In genomic region chr2:45259144-45259543, GRCh38 we compare ENCODE assay signal across 13 cellular contexts.
DNase-seq lines count a peak whose midpoint lies in the region; ATAC-seq and TF ChIP-seq lines count a peak whose summit lies in the region.
"Had no signal": no experiment of that assay in that cellular context is flagged by ENCODE, and none has a peak within 500 bp of the region (broad histone marks: within the 10 kb centered on the region; RNA-seq: fewer than 3 reads in every experiment).

No MANE protein-coding gene starts in this region.

- no peak for TF ChIP-seq CTCF in OCI-LY1 (IDR thresholded peaks at IDR 0.05; ENCODE audit: low read length)

- no peak overlapping the region for H2AFZ ChIP-seq in OCI-LY1 (ENCODE audit: low read length)
- no peak overlapping the region for H2AFZ ChIP-seq in mesenchymal stem cell (ENCODE audit: low read depth, low read length)

- H4K8ac ChIP-seq in mesenchymal stem cell (ENCODE audit: low read length) = peak overlapping the region; percentile 24

- no peaks in the 10 kb centered on the region for H3K9me2 ChIP-seq in OCI-LY1 (ENCODE audit: low read depth, low read length)

- DNase-seq in NCI-H1105 treated with DMSO at 0.1 percent for 48 hours (lab: John Stamatoyannopoulos, UW) (peak; percentile 54), mesenchymal stem cell (no peak), 8988T (no peak), retina (no peak), COR-L47 (lab: John Stamatoyannopoulos, UW) (no peak)
- DNase-seq: activated CD4-positive, alpha-beta T cell treated with anti-CD3 and anti-CD28 coated beads, Interleukin-2, amount 10 ng/mL, durations not matched to agents 24 days and 14 days; naive B cell; spleen; T-helper 1 cell had no signal

- WGBS in mesenchymal stem cell = 52% methylated on average over 8 of the region's 8 CpGs

- H2AK5ac ChIP-seq in mesenchymal stem cell (ENCODE audit: low read length, severe bottlenecking) = no peak overlapping the region

- no peak overlapping the region for H2BK15ac ChIP-seq in mesenchymal stem cell (ENCODE audit: low read depth, poor library complexity, severe bottlenecking)

- H3K36me3 ChIP-seq in BLaER1 = no peaks in the 10 kb centered on the region
- no peaks in the 10 kb centered on the region for H3K36me3 ChIP-seq in OCI-LY1 (ENCODE audit: insufficient read depth, low read length)
- no peaks in the 10 kb centered on the region for H3K36me3 ChIP-seq in mesenchymal stem cell (ENCODE audit: control insufficient read depth in 1 of 2, insufficient read depth in 2 of 2, low read depth in 1 of 2, low read length in 2 of 2)
- H3K36me3 ChIP-seq: spleen had no signal

- H3K9ac ChIP-seq in BLaER1 (0 out of 2 replicates have a peak overlapping the region, but pooled peaks have one; percentile 30), OCI-LY1 (ENCODE audit: low read length) (peak overlapping the region; percentile 44), mesenchymal stem cell (ENCODE audit: low read length) (no peak overlapping the region)
- H3K9ac ChIP-seq: KMS-11 had no signal

- no peaks in the 10 kb centered on the region for H3K79me2 ChIP-seq in OCI-LY1 (ENCODE audit: insufficient read depth, low read length)

- no peaks in the 10 kb centered on the region for H4K20me1 ChIP-seq in BLaER1
- no peaks in the 10 kb centered on the region for H4K20me1 ChIP-seq in OCI-LY1 (ENCODE audit: insufficient read depth, low read length)

- H3K4ac ChIP-seq in mesenchymal stem cell (ENCODE audit: low read depth in 1 of 2, low read length in 2 of 2) = no peak overlapping the region

- H3K23ac ChIP-seq in mesenchymal stem cell (ENCODE audit: low read length in 2 of 2) = no peak overlapping the region

- 0 out of 2 replicates have a peak, but pooled peaks cover 3% of the 10 kb centered on the region for H3K9me3 ChIP-seq in BLaER1
- no peaks in the 10 kb centered on the region for H3K9me3 ChIP-seq in OCI-LY1 (ENCODE audit: low read length)
- no peaks in the 10 kb centered on the region for H3K9me3 ChIP-seq in mesenchymal stem cell (ENCODE audit: control insufficient read depth, low read length)
- H3K9me3 ChIP-seq: spleen had no signal

- no peak overlapping the region for H2BK120ac ChIP-seq in mesenchymal stem cell (ENCODE audit: low read depth, low read length)

- H3K18ac ChIP-seq in mesenchymal stem cell (ENCODE audit: low read depth in 1 of 2, low read length in 2 of 2) = peak overlapping the region in 1 of 2 experiments; percentile 30

- no peak overlapping the region for H4K91ac ChIP-seq in mesenchymal stem cell (ENCODE audit: low read length)

- H3K27ac ChIP-seq in BLaER1 (peak overlapping the region; percentile 79), OCI-LY1 (ENCODE audit: low read depth, low read length, poor library complexity, severe bottlenecking) (peak overlapping the region; percentile 76), mesenchymal stem cell (ENCODE audit: low read length, poor library complexity, severe bottlenecking) (no peak overlapping the region)
- H3K27ac ChIP-seq: KMS-11, spleen had no signal

- H3K4me3 ChIP-seq in BLaER1 = no peak overlapping the region
- H3K4me3 ChIP-seq in OCI-LY1 (ENCODE audit: low read depth, low read length, poor library complexity, severe bottlenecking) = no peak overlapping the region
- H3K4me3 ChIP-seq in mesenchymal stem cell (ENCODE audit: insufficient read depth in 1 of 2, low read depth in 1 of 2, low read length in 2 of 2) = no peak overlapping the region
- H3K4me3 ChIP-seq: spleen had no signal

- H3K4me2 ChIP-seq in BLaER1 (peak overlapping the region; percentile 74), OCI-LY1 (ENCODE audit: low read length) (peak overlapping the region; percentile 48), mesenchymal stem cell (ENCODE audit: low read length, poor library complexity, severe bottlenecking) (no peak overlapping the region)
- H3K4me2 ChIP-seq: KMS-11 had no signal

- no peaks in the 10 kb centered on the region for H3F3A ChIP-seq in OCI-LY1 (ENCODE audit: insufficient read depth, low read length)

- no peaks in the 10 kb centered on the region for H3K27me3 ChIP-seq in BLaER1
- H3K27me3 ChIP-seq in OCI-LY1 (ENCODE audit: insufficient read depth, low read length) = no peaks in the 10 kb centered on the region
- H3K27me3 ChIP-seq in mesenchymal stem cell (ENCODE audit: control insufficient read depth in 1 of 2, insufficient read depth in 1 of 2, low read length in 2 of 2) = peaks cover 0 to 30% of the 10 kb centered on the region in 2 experiments

- ATAC-seq in GM21619 (IDR thresholded peaks at IDR 0.05; ENCODE audit: unreplicated experiment) = no peak

- no peak overlapping the region for H2BK12ac ChIP-seq in mesenchymal stem cell (ENCODE audit: low read length in 2 of 2)

- H3K4me1 ChIP-seq in BLaER1 (peaks cover 100% of the 10 kb centered on the region), OCI-LY1 (ENCODE audit: insufficient read depth, low read length, severe bottlenecking) (peaks cover 77% of the 10 kb centered on the region), mesenchymal stem cell (ENCODE audit: control insufficient read depth, insufficient read depth, low read depth, low read length) (peaks cover 17% of the 10 kb centered on the region)
- H3K4me1 ChIP-seq: spleen had no signal

- no peaks in the 10 kb centered on the region for H3K79me1 ChIP-seq in mesenchymal stem cell (replicated peaks; ENCODE audit: low read length, poor library complexity, severe bottlenecking)

- H3K14ac ChIP-seq in mesenchymal stem cell (ENCODE audit: low read length in 2 of 2) = no peak overlapping the region

- H2BK5ac ChIP-seq in mesenchymal stem cell (ENCODE audit: low read depth, low read length, poor library complexity, severe bottlenecking) = no peak overlapping the region
